1 cellular context compared by ENCODE assay signal in the genomic region with DNA sequence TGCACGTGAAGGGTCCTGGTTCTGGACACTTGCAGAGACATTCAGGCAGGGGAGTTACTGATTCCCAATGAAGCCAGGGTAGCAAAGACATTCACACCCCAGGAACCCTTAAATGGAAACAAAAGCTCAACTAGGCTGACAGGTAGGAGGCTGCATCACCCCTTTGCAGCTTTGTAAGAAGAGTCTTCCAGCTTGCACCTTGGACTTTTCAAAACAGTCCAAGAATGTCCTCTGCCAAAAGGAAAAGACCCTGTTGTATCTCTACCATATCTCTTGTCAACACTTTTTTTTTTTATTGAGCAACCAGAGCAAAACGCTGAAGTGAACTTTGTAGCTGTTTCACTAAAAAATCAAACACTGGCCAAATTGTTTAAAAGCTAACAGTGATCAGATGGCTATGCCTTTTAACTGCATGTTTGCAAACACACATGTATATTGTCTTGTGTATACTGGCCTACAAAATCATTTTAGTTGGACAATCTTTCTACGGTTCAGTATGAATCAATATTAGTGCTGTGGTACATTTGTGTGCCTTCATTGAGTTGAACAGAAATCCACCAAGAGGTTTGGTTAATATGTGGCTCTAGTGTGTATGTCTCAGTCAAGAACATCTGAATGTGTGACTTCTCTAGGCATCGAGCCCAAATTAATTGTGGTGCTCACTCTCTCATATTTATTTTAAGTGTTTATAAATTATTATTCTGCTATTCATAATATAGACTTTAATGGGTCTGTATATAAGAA.
TF ChIP-seq lines count a peak whose summit lies in the region.

No MANE protein-coding gene starts in this region.

TF ChIP-seq in HepG2, 621 proteins besides CTCF, POLR2A, EP300 and RAD21 (continued from another document and continues in another):
- TF ChIP-seq, protein P1, sequence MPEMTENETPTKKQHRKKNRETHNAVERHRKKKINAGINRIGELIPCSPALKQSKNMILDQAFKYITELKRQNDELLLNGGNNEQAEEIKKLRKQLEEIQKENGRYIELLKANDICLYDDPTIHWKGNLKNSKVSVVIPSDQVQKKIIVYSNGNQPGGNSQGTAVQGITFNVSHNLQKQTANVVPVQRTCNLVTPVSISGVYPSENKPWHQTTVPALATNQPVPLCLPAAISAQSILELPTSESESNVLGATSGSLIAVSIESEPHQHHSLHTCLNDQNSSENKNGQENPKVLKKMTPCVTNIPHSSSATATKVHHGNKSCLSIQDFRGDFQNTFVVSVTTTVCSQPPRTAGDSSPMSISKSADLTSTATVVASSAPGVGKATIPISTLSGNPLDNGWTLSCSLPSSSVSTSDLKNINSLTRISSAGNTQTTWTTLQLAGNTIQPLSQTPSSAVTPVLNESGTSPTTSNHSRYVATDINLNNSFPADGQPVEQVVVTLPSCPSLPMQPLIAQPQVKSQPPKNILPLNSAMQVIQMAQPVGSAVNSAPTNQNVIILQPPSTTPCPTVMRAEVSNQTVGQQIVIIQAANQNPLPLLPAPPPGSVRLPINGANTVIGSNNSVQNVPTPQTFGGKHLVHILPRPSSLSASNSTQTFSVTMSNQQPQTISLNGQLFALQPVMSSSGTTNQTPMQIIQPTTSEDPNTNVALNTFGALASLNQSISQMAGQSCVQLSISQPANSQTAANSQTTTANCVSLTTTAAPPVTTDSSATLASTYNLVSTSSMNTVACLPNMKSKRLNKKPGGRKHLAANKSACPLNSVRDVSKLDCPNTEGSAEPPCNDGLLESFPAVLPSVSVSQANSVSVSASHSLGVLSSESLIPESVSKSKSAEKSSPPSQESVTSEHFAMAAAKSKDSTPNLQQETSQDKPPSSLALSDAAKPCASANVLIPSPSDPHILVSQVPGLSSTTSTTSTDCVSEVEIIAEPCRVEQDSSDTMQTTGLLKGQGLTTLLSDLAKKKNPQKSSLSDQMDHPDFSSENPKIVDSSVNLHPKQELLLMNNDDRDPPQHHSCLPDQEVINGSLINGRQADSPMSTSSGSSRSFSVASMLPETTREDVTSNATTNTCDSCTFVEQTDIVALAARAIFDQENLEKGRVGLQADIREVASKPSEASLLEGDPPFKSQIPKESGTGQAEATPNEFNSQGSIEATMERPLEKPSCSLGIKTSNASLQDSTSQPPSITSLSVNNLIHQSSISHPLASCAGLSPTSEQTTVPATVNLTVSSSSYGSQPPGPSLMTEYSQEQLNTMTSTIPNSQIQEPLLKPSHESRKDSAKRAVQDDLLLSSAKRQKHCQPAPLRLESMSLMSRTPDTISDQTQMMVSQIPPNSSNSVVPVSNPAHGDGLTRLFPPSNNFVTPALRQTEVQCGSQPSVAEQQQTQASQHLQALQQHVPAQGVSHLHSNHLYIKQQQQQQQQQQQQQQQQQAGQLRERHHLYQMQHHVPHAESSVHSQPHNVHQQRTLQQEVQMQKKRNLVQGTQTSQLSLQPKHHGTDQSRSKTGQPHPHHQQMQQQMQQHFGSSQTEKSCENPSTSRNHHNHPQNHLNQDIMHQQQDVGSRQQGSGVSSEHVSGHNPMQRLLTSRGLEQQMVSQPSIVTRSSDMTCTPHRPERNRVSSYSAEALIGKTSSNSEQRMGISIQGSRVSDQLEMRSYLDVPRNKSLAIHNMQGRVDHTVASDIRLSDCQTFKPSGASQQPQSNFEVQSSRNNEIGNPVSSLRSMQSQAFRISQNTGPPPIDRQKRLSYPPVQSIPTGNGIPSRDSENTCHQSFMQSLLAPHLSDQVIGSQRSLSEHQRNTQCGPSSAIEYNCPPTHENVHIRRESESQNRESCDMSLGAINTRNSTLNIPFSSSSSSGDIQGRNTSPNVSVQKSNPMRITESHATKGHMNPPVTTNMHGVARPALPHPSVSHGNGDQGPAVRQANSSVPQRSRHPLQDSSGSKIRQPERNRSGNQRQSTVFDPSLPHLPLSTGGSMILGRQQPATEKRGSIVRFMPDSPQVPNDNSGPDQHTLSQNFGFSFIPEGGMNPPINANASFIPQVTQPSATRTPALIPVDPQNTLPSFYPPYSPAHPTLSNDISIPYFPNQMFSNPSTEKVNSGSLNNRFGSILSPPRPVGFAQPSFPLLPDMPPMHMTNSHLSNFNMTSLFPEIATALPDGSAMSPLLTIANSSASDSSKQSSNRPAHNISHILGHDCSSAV (CRISPR knock-in tag; IDR thresholded peaks at IDR 0.05; ENCODE audit: borderline replicate concordance): no peak
- TF ChIP-seq TRIM24 (CRISPR knock-in tag; IDR thresholded peaks at IDR 0.05) (no peak), HOXA3 (CRISPR knock-in tag; IDR thresholded peaks at IDR 0.05) (peak; percentile 62), MLLT10 (CRISPR knock-in tag; IDR thresholded peaks at IDR 0.05) (no peak), ZKSCAN1 (IDR thresholded peaks at IDR 0.05; ENCODE audit: low read length) (no peak), MYC (CRISPR knock-in tag; IDR thresholded peaks at IDR 0.05; ENCODE audit: borderline replicate concordance) (no peak), SALL1 (CRISPR knock-in tag; IDR thresholded peaks at IDR 0.05) (peak; percentile 73; the same call in 1 of the 2 replicates), RBM39 (IDR thresholded peaks at IDR 0.05; ENCODE audit: low read depth, low read length, poor library complexity, severe bottlenecking) (no peak), KLF16 (CRISPR knock-in tag; IDR thresholded peaks at IDR 0.05) (peak in 1 of 2 experiments; percentile 67; a peak in 2 of 4 replicates), NFE2L1 (CRISPR knock-in tag; IDR thresholded peaks at IDR 0.05; ENCODE audit: borderline replicate concordance) (no peak), MED13 (CRISPR knock-in tag; IDR thresholded peaks at IDR 0.05) (no peak), ZNF652 (CRISPR knock-in tag; IDR thresholded peaks at IDR 0.05; ENCODE audit: borderline replicate concordance, low read depth) (peak; percentile 64; the same call in 1 of the 2 replicates), IRF2 (CRISPR knock-in tag; IDR thresholded peaks at IDR 0.05) (no peak), ARHGAP35 (CRISPR knock-in tag; IDR thresholded peaks at IDR 0.05; ENCODE audit: borderline replicate concordance) (no peak), ZSCAN31 (CRISPR knock-in tag; IDR thresholded peaks at IDR 0.05; ENCODE audit: low read depth) (no peak), ZNF670 (CRISPR knock-in tag; IDR thresholded peaks at IDR 0.05; ENCODE audit: borderline replicate concordance) (0 out of 2 replicates have a peak, but pooled peaks have one; percentile 24), SSRP1 (CRISPR knock-in tag; IDR thresholded peaks at IDR 0.05) (0 out of 2 replicates have a peak, but pooled peaks have one; percentile 20), LCORL (IDR thresholded peaks at IDR 0.05) (0 out of 2 replicates have a peak, but pooled peaks have one; percentile 31), LCORL (CRISPR knock-in tag; IDR thresholded peaks at IDR 0.05) (peak; percentile 87), KAT8 (CRISPR knock-in tag; IDR thresholded peaks at IDR 0.05) (peak; percentile 65; the same call in 1 of the 2 replicates)
- TF ChIP-seq, protein P2, sequence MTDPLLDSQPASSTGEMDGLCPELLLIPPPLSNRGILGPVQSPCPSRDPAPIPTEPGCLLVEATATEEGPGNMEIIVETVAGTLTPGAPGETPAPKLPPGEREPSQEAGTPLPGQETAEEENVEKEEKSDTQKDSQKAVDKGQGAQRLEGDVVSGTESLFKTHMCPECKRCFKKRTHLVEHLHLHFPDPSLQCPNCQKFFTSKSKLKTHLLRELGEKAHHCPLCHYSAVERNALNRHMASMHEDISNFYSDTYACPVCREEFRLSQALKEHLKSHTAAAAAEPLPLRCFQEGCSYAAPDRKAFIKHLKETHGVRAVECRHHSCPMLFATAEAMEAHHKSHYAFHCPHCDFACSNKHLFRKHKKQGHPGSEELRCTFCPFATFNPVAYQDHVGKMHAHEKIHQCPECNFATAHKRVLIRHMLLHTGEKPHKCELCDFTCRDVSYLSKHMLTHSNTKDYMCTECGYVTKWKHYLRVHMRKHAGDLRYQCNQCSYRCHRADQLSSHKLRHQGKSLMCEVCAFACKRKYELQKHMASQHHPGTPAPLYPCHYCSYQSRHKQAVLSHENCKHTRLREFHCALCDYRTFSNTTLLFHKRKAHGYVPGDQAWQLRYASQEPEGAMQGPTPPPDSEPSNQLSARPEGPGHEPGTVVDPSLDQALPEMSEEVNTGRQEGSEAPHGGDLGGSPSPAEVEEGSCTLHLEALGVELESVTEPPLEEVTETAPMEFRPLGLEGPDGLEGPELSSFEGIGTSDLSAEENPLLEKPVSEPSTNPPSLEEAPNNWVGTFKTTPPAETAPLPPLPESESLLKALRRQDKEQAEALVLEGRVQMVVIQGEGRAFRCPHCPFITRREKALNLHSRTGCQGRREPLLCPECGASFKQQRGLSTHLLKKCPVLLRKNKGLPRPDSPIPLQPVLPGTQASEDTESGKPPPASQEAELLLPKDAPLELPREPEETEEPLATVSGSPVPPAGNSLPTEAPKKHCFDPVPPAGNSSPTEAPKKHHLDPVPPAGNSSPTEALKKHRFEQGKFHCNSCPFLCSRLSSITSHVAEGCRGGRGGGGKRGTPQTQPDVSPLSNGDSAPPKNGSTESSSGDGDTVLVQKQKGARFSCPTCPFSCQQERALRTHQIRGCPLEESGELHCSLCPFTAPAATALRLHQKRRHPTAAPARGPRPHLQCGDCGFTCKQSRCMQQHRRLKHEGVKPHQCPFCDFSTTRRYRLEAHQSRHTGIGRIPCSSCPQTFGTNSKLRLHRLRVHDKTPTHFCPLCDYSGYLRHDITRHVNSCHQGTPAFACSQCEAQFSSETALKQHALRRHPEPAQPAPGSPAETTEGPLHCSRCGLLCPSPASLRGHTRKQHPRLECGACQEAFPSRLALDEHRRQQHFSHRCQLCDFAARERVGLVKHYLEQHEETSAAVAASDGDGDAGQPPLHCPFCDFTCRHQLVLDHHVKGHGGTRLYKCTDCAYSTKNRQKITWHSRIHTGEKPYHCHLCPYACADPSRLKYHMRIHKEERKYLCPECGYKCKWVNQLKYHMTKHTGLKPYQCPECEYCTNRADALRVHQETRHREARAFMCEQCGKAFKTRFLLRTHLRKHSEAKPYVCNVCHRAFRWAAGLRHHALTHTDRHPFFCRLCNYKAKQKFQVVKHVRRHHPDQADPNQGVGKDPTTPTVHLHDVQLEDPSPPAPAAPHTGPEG (CRISPR knock-in tag; IDR thresholded peaks at IDR 0.05): no peak
- TF ChIP-seq, protein P3, sequence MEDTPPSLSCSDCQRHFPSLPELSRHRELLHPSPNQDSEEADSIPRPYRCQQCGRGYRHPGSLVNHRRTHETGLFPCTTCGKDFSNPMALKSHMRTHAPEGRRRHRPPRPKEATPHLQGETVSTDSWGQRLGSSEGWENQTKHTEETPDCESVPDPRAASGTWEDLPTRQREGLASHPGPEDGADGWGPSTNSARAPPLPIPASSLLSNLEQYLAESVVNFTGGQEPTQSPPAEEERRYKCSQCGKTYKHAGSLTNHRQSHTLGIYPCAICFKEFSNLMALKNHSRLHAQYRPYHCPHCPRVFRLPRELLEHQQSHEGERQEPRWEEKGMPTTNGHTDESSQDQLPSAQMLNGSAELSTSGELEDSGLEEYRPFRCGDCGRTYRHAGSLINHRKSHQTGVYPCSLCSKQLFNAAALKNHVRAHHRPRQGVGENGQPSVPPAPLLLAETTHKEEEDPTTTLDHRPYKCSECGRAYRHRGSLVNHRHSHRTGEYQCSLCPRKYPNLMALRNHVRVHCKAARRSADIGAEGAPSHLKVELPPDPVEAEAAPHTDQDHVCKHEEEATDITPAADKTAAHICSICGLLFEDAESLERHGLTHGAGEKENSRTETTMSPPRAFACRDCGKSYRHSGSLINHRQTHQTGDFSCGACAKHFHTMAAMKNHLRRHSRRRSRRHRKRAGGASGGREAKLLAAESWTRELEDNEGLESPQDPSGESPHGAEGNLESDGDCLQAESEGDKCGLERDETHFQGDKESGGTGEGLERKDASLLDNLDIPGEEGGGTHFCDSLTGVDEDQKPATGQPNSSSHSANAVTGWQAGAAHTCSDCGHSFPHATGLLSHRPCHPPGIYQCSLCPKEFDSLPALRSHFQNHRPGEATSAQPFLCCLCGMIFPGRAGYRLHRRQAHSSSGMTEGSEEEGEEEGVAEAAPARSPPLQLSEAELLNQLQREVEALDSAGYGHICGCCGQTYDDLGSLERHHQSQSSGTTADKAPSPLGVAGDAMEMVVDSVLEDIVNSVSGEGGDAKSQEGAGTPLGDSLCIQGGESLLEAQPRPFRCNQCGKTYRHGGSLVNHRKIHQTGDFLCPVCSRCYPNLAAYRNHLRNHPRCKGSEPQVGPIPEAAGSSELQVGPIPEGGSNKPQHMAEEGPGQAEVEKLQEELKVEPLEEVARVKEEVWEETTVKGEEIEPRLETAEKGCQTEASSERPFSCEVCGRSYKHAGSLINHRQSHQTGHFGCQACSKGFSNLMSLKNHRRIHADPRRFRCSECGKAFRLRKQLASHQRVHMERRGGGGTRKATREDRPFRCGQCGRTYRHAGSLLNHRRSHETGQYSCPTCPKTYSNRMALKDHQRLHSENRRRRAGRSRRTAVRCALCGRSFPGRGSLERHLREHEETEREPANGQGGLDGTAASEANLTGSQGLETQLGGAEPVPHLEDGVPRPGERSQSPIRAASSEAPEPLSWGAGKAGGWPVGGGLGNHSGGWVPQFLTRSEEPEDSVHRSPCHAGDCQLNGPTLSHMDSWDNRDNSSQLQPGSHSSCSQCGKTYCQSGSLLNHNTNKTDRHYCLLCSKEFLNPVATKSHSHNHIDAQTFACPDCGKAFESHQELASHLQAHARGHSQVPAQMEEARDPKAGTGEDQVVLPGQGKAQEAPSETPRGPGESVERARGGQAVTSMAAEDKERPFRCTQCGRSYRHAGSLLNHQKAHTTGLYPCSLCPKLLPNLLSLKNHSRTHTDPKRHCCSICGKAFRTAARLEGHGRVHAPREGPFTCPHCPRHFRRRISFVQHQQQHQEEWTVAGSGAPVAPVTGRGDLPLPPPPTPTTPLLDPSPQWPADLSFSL (CRISPR knock-in tag; IDR thresholded peaks at IDR 0.05): 0 out of 2 replicates have a peak, but pooled peaks have one; percentile 37
- TF ChIP-seq, protein P4, sequence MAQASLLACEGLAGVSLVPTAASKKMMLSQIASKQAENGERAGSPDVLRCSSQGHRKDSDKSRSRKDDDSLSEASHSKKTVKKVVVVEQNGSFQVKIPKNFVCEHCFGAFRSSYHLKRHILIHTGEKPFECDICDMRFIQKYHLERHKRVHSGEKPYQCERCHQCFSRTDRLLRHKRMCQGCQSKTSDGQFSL (CRISPR knock-in tag; IDR thresholded peaks at IDR 0.05): no peak
- TF ChIP-seq, protein P5, sequence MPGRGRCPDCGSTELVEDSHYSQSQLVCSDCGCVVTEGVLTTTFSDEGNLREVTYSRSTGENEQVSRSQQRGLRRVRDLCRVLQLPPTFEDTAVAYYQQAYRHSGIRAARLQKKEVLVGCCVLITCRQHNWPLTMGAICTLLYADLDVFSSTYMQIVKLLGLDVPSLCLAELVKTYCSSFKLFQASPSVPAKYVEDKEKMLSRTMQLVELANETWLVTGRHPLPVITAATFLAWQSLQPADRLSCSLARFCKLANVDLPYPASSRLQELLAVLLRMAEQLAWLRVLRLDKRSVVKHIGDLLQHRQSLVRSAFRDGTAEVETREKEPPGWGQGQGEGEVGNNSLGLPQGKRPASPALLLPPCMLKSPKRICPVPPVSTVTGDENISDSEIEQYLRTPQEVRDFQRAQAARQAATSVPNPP (CRISPR knock-in tag; IDR thresholded peaks at IDR 0.05): peak; percentile 74; the same call in 1 of the 2 replicates
- TF ChIP-seq, protein P6, sequence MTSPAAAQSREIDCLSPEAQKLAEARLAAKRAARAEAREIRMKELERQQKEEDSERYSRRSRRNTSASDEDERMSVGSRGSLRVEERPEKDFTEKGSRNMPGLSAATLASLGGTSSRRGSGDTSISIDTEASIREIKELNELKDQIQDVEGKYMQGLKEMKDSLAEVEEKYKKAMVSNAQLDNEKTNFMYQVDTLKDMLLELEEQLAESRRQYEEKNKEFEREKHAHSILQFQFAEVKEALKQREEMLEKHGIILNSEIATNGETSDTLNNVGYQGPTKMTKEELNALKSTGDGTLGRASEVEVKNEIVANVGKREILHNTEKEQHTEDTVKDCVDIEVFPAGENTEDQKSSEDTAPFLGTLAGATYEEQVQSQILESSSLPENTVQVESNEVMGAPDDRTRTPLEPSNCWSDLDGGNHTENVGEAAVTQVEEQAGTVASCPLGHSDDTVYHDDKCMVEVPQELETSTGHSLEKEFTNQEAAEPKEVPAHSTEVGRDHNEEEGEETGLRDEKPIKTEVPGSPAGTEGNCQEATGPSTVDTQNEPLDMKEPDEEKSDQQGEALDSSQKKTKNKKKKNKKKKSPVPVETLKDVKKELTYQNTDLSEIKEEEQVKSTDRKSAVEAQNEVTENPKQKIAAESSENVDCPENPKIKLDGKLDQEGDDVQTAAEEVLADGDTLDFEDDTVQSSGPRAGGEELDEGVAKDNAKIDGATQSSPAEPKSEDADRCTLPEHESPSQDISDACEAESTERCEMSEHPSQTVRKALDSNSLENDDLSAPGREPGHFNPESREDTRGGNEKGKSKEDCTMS (CRISPR knock-in tag; conservative IDR thresholded peaks at IDR 0.05): no peak
